22 cellular contexts compared by ENCODE assay signal in genomic region chr3:144516029-144516428, GRCh38.
"Had no signal": no experiment of that assay in that cellular context is flagged by ENCODE, and none has a peak within 500 bp of the region (broad histone marks: within the 10 kb centered on the region; RNA-seq: fewer than 3 reads in every experiment).

No MANE protein-coding gene starts in this region.

- DNase-seq: activated CD4-positive, alpha-beta T cell treated with anti-CD3 and anti-CD28 coated beads for 4 hours; activated CD8-positive, alpha-beta memory T cell treated with anti-CD3 and anti-CD28 coated beads, Interleukin-2, amount 50 U/mL, for 48 hours; activated CD8-positive, alpha-beta T cell treated with anti-CD3 and anti-CD28 coated beads, Interleukin-2, amount 10 ng/mL, durations not matched to agents 7 days and 5 days; activated naive CD4-positive, alpha-beta T cell treated with anti-CD3 and anti-CD28 coated beads, Interleukin-2, amount 50 U/mL, for 16 hours; activated naive CD8-positive, alpha-beta T cell treated with anti-CD3 and anti-CD28 coated beads, Interleukin-2, amount 10 ng/mL, durations not matched to agents 7 days and 5 days; activated T-cell treated with anti-CD3 and anti-CD28 coated beads, Interleukin-2, amount 50 U/mL, for 1 hour; amygdala; caudate nucleus; KG1; NCI-H1105; NCI-H1436; NCI-H1694 treated with DMSO at 0.1 percent for 48 hours; NCI-H2029 treated with DMSO at 0.1 percent for 48 hours; NCI-H345; NCI-H510A; NCI-H526 treated with DMSO at 0.1 percent for 48 hours; NCI-H82; Peyer's patch; SHP77 had no signal

- H3K9me3 ChIP-seq: Peyer's patch, SJSA1 had no signal

- ATAC-seq: activated CD4-positive, CD25-positive, alpha-beta regulatory T cell treated with anti-CD3 and anti-CD28 coated beads, Interleukin-2, amount 50 U/mL, for 24 hours; activated CD8-positive, alpha-beta T cell treated with anti-CD3 and anti-CD28 coated beads, Interleukin-2, amount 10 ng/mL, durations not matched to agents 7 days and 5 days; SK-N-SH treated with all-trans-retinoic acid at 6 μM for 48 hours had no signal

- H3K4me3 ChIP-seq: Peyer's patch, SJSA1 had no signal

- H3K4me1 ChIP-seq: Peyer's patch, SJSA1 had no signal

- H3K27me3 ChIP-seq: Peyer's patch, SJSA1 had no signal

- H3K36me3 ChIP-seq: Peyer's patch, SJSA1 had no signal

- H3K27ac ChIP-seq: Peyer's patch, SJSA1 had no signal
